8 cellular contexts compared by ENCODE assay signal in genomic region chr18:62506495-62507143, GRCh38. TPM values are rescaled to one million over a fixed set of nuclear protein-coding genes. Genes with fewer than 3 reads are reported as not detected.
DNase-seq lines count a peak whose midpoint lies in the region; ATAC-seq and TF ChIP-seq lines count a peak whose summit lies in the region.

No MANE protein-coding gene starts in this region.

- peaks cover 2 to 3% of the 10 kb centered on the region in 2 donors for H3K9me3 Mint-ChIP-seq in stimulated activated naive CD8-positive, alpha-beta T cell treated with anti-CD3 and anti-CD28 coated beads, Interleukin-15, amount 100 ng/mL, for 72 hours

- TF ChIP-seq CTCF in heart right ventricle (IDR thresholded peaks at IDR 0.05) = no peak
- no peak for TF ChIP-seq CTCF in GM13976 (IDR thresholded peaks at IDR 0.05; ENCODE audit: borderline replicate concordance, control extremely low read depth, extremely low read depth, insufficient read depth, missing control alignments)

- H3K36me3 ChIP-seq in heart right ventricle = no peaks in the 10 kb centered on the region
- no peaks in the 10 kb centered on the region for H3K36me3 ChIP-seq in endocrine pancreas (ENCODE audit: control insufficient read depth, insufficient read depth, low read length)

- H3K27ac Mint-ChIP-seq in stimulated activated naive CD8-positive, alpha-beta T cell treated with anti-CD3 and anti-CD28 coated beads, Interleukin-15, amount 100 ng/mL, for 72 hours = peak overlapping the region; percentile 65 to 92

- H3K9me3 ChIP-seq in heart right ventricle = peaks cover 0 to 8% (median 6%) of the 10 kb centered on the region in 11 donors
- H3K9me3 ChIP-seq in endocrine pancreas (ENCODE audit: control insufficient read depth, low read length) = peaks cover 1% of the 10 kb centered on the region

- ATAC-seq in heart right ventricle = peak in 2 of 8 donors; percentile 20 to 28
- peak; percentile 6 for ATAC-seq in stimulated activated naive CD8-positive, alpha-beta T cell treated with anti-CD3 and anti-CD28 coated beads, Interleukin-15, amount 100 ng/mL, for 72 hours

- peak overlapping the region; percentile 75 to 81 for H3K4me3 Mint-ChIP-seq in stimulated activated naive CD8-positive, alpha-beta T cell treated with anti-CD3 and anti-CD28 coated beads, Interleukin-15, amount 100 ng/mL, for 72 hours

- H3K4me3 ChIP-seq in heart right ventricle (peak overlapping the region in 9 of 10 donors; percentile 12 to 54 (median 48)), endocrine pancreas (ENCODE audit: control insufficient read depth, insufficient read depth, low read length) (peak overlapping the region; percentile 96)
- H3K4me3 ChIP-seq in Jurkat, Clone E6-1 (ENCODE audit: low read length) = peak overlapping the region; percentile 42

- DNase-seq in heart right ventricle = no peak
- no peak for DNase-seq in cardiac septum (ENCODE audit: low spot score)
- DNase-seq in Jurkat, Clone E6-1 (ENCODE audit: low read depth, low spot score) = no peak
- DNase-seq in stimulated activated naive CD8-positive, alpha-beta T cell treated with anti-CD3 and anti-CD28 coated beads, Interleukin-15, amount 100 ng/mL, for 72 hours = no peak
- no peak for DNase-seq in GM13976 (ENCODE audit: low spot score)
- DNase-seq in SHP77 treated with DMSO at 0.1 percent for 48 hours (lab: John Stamatoyannopoulos, UW) = no peak
- DNase-seq in COLO668 (lab: John Stamatoyannopoulos, UW; ENCODE audit: unreplicated experiment) = no peak

- peaks cover 0 to 15% (median 5%) of the 10 kb centered on the region in 9 donors for H3K4me1 ChIP-seq in heart right ventricle
- H3K4me1 ChIP-seq in endocrine pancreas (ENCODE audit: control insufficient read depth, insufficient read depth, low read length) = no peaks in the 10 kb centered on the region

- no peaks in the 10 kb centered on the region for H3K27me3 ChIP-seq in heart right ventricle
- H3K27me3 ChIP-seq in endocrine pancreas (ENCODE audit: control insufficient read depth, insufficient read depth, low read length) = no peaks in the 10 kb centered on the region

- H3K4me1 Mint-ChIP-seq in stimulated activated naive CD8-positive, alpha-beta T cell treated with anti-CD3 and anti-CD28 coated beads, Interleukin-15, amount 100 ng/mL, for 72 hours = peaks cover 23% of the 10 kb centered on the region

- H3K9ac ChIP-seq in endocrine pancreas (ENCODE audit: control insufficient read depth, insufficient read depth, low read length) = peak overlapping the region; percentile 61

- intact Hi-C loops in heart right ventricle (cut with DNase I) = no loop called here
- intact Hi-C loops in cardiac septum (cut with DNase I) = no loop called here

- no peaks in the 10 kb centered on the region for H3K27me3 Mint-ChIP-seq in stimulated activated naive CD8-positive, alpha-beta T cell treated with anti-CD3 and anti-CD28 coated beads, Interleukin-15, amount 100 ng/mL, for 72 hours

- WGBS in heart right ventricle, 2 donors = 64 to 76% methylated on average over 7 of the region's 7 CpGs

- peak overlapping the region in 9 of 10 donors; percentile 46 to 94 (median 73) for H3K27ac ChIP-seq in heart right ventricle

- in situ Hi-C loops in GM13976 (cut with MboI; ENCODE audit: low sequenced_read_pairs, unreplicated experiment) = no loop called here

RNA-seq across cellular contexts. Expression of gene ZCCHC2, which starts 16.2 kb away (rescaled TPM):
- total RNA-seq in heart right ventricle (10 to 100 TPM; 15.1 to 45.3 (median 20.1) TPM), cardiac septum (19.1 TPM)
- 1 to 10 TPM; 7.0 to 7.3 TPM for polyA plus RNA-seq in heart right ventricle
- polyA plus RNA-seq in Jurkat, Clone E6-1 (2012; ENCODE audit: insufficient read depth, insufficient read length) = 16.1 TPM

Comparison
In these comparisons a context has a peak if more than half of its experiments do, and no peak if none do; other contexts are left out.
1. H3K4me3 ChIP-seq: peak in every context shown above with its lines; median percentile 96 in endocrine pancreas; 48 in heart right ventricle; 42 in Jurkat, Clone E6-1.